ENCODE assay signal across 9 cellular contexts in the genomic region with DNA sequence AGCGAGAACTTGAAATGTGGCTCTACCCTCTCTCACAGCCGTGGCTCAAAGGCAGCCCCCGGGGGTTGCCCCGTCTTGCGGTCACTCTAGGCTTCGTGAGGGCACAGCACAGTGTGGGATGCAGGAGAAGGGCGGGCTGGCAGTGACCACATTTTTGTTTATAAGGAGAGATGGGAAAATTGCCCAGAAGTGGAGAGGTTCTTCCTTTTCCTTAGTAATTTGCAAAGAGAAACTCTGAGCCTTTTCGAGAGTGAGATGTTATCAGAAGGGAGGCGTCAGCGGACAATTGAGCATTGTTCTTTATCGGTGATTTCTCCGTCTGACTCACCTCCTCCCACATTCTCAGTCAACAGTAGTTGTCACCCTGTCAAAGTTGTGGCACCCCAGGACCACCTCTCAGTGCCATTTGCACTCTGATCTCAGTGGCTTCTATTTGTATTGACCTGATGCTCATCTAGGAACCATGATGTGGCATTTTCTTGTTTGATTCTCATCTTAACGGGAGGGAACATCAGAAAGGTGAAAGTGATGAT.
A peak's percentile ranks its signal among the peaks of the same experiment; 100 is the strongest.
DNase-seq lines count a peak whose midpoint lies in the region; ATAC-seq and TF ChIP-seq lines count a peak whose summit lies in the region.
"Had no signal": no experiment of that assay in that cellular context is flagged by ENCODE, and none has a peak within 500 bp of the region (broad histone marks: within the 10 kb centered on the region; RNA-seq: fewer than 3 reads in every experiment).

No MANE protein-coding gene starts in this region.

- H3K27ac ChIP-seq in body of pancreas (no peak overlapping the region), parathyroid adenoma (no peak overlapping the region), tibial artery (no peak overlapping the region)

- H3K4me1 ChIP-seq in body of pancreas (no peaks in the 10 kb centered on the region), parathyroid adenoma (no peaks in the 10 kb centered on the region), tibial artery (no peaks in the 10 kb centered on the region)

- no peaks in the 10 kb centered on the region for H3K36me3 ChIP-seq in body of pancreas (replicated peaks in 1 of 2; ENCODE audit: insufficient read depth in 1 of 2, low read depth in 2 of 2)
- H3K36me3 ChIP-seq in parathyroid adenoma (ENCODE audit: control insufficient read depth, insufficient read depth, low read length), result no peaks in the 10 kb centered on the region
- no peaks in the 10 kb centered on the region for H3K36me3 ChIP-seq in tibial artery

- H3K27me3 ChIP-seq in body of pancreas, result no peaks in the 10 kb centered on the region
- no peaks in the 10 kb centered on the region for H3K27me3 ChIP-seq in parathyroid adenoma (ENCODE audit: control insufficient read depth, insufficient read depth, low read length)
- no peaks in the 10 kb centered on the region for H3K27me3 ChIP-seq in tibial artery

- intact Hi-C loops in body of pancreas (cut with DNase I) (no loop called here), tibial artery (cut with DNase I; ENCODE audit: low total_unique reads) (no loop called here)

- ATAC-seq in GM18520 (IDR thresholded peaks at IDR 0.05; ENCODE audit: unreplicated experiment), result peak; percentile 63
- ATAC-seq in body of pancreas, result peak; percentile 34
- ATAC-seq in HG03457 (IDR thresholded peaks at IDR 0.05; ENCODE audit: unreplicated experiment), result no peak

- H3K9me3 ChIP-seq in body of pancreas (no peaks in the 10 kb centered on the region), parathyroid adenoma (ENCODE audit: control insufficient read depth, low read length) (no peaks in the 10 kb centered on the region), tibial artery (no peaks in the 10 kb centered on the region)

- no peaks in the 10 kb centered on the region for H3K79me2 ChIP-seq in parathyroid adenoma

- DNase-seq in HT-29 (ENCODE audit: low spot score), result peak; percentile 95
- no peak for DNase-seq in body of pancreas
- no peak for DNase-seq in amniotic stem cell (lab: John Stamatoyannopoulos, UW)
- no peak for DNase-seq in tibial artery
- DNase-seq in NCI-H2081 (lab: John Stamatoyannopoulos, UW), result no peak
- DNase-seq: Karpas-422 had no signal

- no peak overlapping the region for H3K9ac ChIP-seq in parathyroid adenoma

- no peak overlapping the region for H3K4me3 ChIP-seq in body of pancreas
- no peak overlapping the region for H3K4me3 ChIP-seq in parathyroid adenoma (ENCODE audit: low read depth, low read length)
- H3K4me3 ChIP-seq in tibial artery, result no peak overlapping the region

- WGBS in body of pancreas, 2 donors, result 29 to 51% methylated on average over 13 of the region's 13 CpGs

- H2AFZ ChIP-seq in parathyroid adenoma, result no peak overlapping the region

- H3K4me2 ChIP-seq in parathyroid adenoma (ENCODE audit: low read length), result peak overlapping the region; percentile 34

- TF ChIP-seq CTCF in body of pancreas (IDR thresholded peaks at IDR 0.05), result no peak
- TF ChIP-seq CTCF in parathyroid adenoma (IDR thresholded peaks at IDR 0.05), result no peak
- TF ChIP-seq CTCF in tibial artery (IDR thresholded peaks at IDR 0.05), result no peak

- no peak for TF ChIP-seq POLR2A in body of pancreas (IDR thresholded peaks at IDR 0.05)
